ENCODE assay signal across 6 cellular contexts in the genomic region with DNA sequence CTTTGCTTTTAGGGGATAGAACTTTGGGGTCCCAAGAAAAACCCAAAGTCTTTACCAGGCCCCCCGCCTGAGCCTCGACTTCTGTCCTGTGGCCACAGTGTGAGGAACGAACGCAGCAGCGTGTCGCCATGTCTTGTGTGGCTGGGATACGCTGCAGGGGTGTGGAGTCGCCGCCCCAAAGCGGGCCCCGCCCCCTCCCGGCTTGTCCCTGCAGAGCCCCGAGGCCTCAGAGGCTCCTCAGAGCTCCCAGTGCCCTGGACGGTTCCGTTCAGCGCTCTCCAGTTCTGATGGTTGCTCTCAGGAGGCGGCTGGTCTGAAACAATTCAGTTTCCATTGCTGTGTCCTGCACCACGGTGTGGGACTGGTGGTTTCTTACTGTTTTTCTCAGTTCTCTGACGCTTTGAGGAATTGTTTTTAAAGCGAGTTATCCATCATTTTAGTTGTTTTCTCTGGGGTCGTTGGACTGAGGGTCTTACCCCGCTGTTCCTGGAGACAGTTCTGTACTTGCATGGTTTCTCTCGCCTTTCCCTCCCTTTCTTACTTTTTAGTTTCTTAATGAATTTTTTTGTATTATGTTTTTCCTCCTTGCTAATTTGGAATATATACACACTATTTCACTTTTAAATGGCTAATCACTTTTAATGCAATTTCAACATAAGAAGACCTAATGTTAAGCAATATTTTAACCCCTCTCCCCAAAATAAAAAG. TPM values are rescaled to one million over a fixed set of nuclear protein-coding genes. Genes with fewer than 3 reads are reported as not detected.
DNase-seq lines count a peak whose midpoint lies in the region; ATAC-seq and TF ChIP-seq lines count a peak whose summit lies in the region.

No MANE protein-coding gene starts in this region.

- H3K27ac Mint-ChIP-seq in memory B cell: no peak overlapping the region

- H3K36me3 Mint-ChIP-seq in memory B cell: no peaks in the 10 kb centered on the region

- H3K27me3 ChIP-seq in MG63: no peaks in the 10 kb centered on the region

- no peak overlapping the region for H3K4me3 ChIP-seq in MG63

- peak overlapping the region; percentile 78 for H3K4me3 Mint-ChIP-seq in memory B cell

- peaks cover 9% of the 10 kb centered on the region for H3K4me1 Mint-ChIP-seq in memory B cell

- no peaks in the 10 kb centered on the region for H3K36me3 ChIP-seq in MG63

- H3K9me3 ChIP-seq in MG63: no peaks in the 10 kb centered on the region

- H3K27me3 Mint-ChIP-seq in memory B cell: no peaks in the 10 kb centered on the region

- DNase-seq in NCI-H460 (ENCODE audit: extremely low read depth, low read depth) (peak; percentile 46), memory B cell (ENCODE audit: low spot score in 2 of 2) (peak in 1 of 2 donors; percentile 59), NCI-H2196 (lab: John Stamatoyannopoulos, UW; ENCODE audit: unreplicated experiment) (no peak), MG63 (no peak)
- DNase-seq in activated naive CD4-positive, alpha-beta T cell treated with Interleukin-2 at 50 U/mL for 16 hours: peak; percentile 78

- H3K9me3 Mint-ChIP-seq in memory B cell: no peaks in the 10 kb centered on the region

- peak; percentile 43 for ATAC-seq in memory B cell (ENCODE audit: low read depth)
- no peak for ATAC-seq in SK-N-SH treated with all-trans-retinoic acid at 6 μM for 48 hours

TF ChIP-seq in SK-N-SH treated with all-trans-retinoic acid at 6 μM for 48 hours, 23 proteins besides CTCF, POLR2A, EP300 and RAD21:
- TF ChIP-seq RARB (CRISPR knock-in tag; IDR thresholded peaks at IDR 0.05) (no peak), ISL1 (CRISPR knock-in tag; IDR thresholded peaks at IDR 0.05) (no peak), OSR1 (CRISPR knock-in tag; IDR thresholded peaks at IDR 0.05) (no peak), ESRRG (CRISPR knock-in tag; IDR thresholded peaks at IDR 0.05) (no peak), ZFP30 (CRISPR knock-in tag; IDR thresholded peaks at IDR 0.05) (no peak), ARNTL (CRISPR knock-in tag; IDR thresholded peaks at IDR 0.05; ENCODE audit: borderline replicate concordance, low read depth) (no peak), TCF4 (CRISPR knock-in tag; IDR thresholded peaks at IDR 0.05; ENCODE audit: borderline replicate concordance) (no peak)
- TF ChIP-seq, protein P1, sequence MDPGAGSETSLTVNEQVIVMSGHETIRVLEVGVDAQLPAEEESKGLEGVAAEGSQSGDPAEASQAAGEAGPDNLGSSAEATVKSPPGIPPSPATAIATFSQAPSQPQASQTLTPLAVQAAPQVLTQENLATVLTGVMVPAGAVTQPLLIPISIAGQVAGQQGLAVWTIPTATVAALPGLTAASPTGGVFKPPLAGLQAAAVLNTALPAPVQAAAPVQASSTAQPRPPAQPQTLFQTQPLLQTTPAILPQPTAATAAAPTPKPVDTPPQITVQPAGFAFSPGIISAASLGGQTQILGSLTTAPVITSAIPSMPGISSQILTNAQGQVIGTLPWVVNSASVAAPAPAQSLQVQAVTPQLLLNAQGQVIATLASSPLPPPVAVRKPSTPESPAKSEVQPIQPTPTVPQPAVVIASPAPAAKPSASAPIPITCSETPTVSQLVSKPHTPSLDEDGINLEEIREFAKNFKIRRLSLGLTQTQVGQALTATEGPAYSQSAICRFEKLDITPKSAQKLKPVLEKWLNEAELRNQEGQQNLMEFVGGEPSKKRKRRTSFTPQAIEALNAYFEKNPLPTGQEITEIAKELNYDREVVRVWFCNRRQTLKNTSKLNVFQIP (CRISPR knock-in tag; IDR thresholded peaks at IDR 0.05; ENCODE audit: borderline replicate concordance, low read depth): no peak

RNA-seq across cellular contexts. Expression of gene IDUA, which starts 1.6 kb away (rescaled TPM):
- 6.9 and 8.9 TPM in 2 replicates for total RNA-seq in NCI-H460 (2014; rRNA removed; shearing (Covaris generic))
- 34.5 and 61.2 TPM in 2 replicates for polyA plus RNA-seq in NCI-H460 (2014; cell fraction: nucleus; rRNA removed)
- total RNA-seq in MG63 (2014; rRNA removed; shearing (Covaris generic); ENCODE audit: low replicate concordance): 3.4 and 13.5 TPM in 2 replicates

RNA-seq across cellular contexts. Expression of gene SLC26A1, which starts 7.9 kb away (rescaled TPM):
- total RNA-seq in NCI-H460 (2014; rRNA removed; shearing (Covaris generic)): 0.61 and 1.1 TPM in 2 replicates
- polyA plus RNA-seq in NCI-H460 (2014; cell fraction: nucleus; rRNA removed): 6.9 and 8.6 TPM in 2 replicates
- not detected in 2 replicates for total RNA-seq in MG63 (2014; rRNA removed; shearing (Covaris generic); ENCODE audit: low replicate concordance)

RNA-seq across cellular contexts. Expression of gene DGKQ, which starts 11.9 kb away (rescaled TPM):
- 7.5 and 7.9 TPM in 2 replicates for total RNA-seq in NCI-H460 (2014; rRNA removed; shearing (Covaris generic))
- 54.1 and 62.1 TPM in 2 replicates for polyA plus RNA-seq in NCI-H460 (2014; cell fraction: nucleus; rRNA removed)
- 6.7 and 7.4 TPM in 2 replicates for total RNA-seq in MG63 (2014; rRNA removed; shearing (Covaris generic); ENCODE audit: low replicate concordance)

RNA-seq across cellular contexts. Expression of gene FGFRL1, which starts 26.1 kb away (rescaled TPM):
- 16.8 and 21.7 TPM in 2 replicates for total RNA-seq in NCI-H460 (2014; rRNA removed; shearing (Covaris generic))
- 48.2 and 49.5 TPM in 2 replicates for polyA plus RNA-seq in NCI-H460 (2014; cell fraction: nucleus; rRNA removed)
- total RNA-seq in MG63 (2014; rRNA removed; shearing (Covaris generic); ENCODE audit: low replicate concordance): 41.7 and 59.5 TPM in 2 replicates

RNA-seq across cellular contexts. Expression of gene TMEM175, which starts 53.0 kb away (rescaled TPM):
- 8.1 and 11.2 TPM in 2 replicates for total RNA-seq in NCI-H460 (2014; rRNA removed; shearing (Covaris generic))
- 72.8 and 84.1 TPM in 2 replicates for polyA plus RNA-seq in NCI-H460 (2014; cell fraction: nucleus; rRNA removed)
- total RNA-seq in MG63 (2014; rRNA removed; shearing (Covaris generic); ENCODE audit: low replicate concordance): 14.1 and 15.0 TPM in 2 replicates

Comparison
In these comparisons a context has a peak if more than half of its experiments do, and no peak if none do; other contexts are left out.
1. DNase-seq: peak in NCI-H460 (single experiment) and activated naive CD4-positive, alpha-beta T cell treated with Interleukin-2 at 50 U/mL for 16 hours (single experiment); none in NCI-H2196 (single experiment) and MG63 (single experiment).